Comparison of ENCODE assay signal across 2 cellular contexts in genomic region chr9:129814432-129815223, GRCh38.
TF ChIP-seq lines count a peak whose summit lies in the region.

No MANE protein-coding gene starts in this region.

TF ChIP-seq in WTC11, 78 proteins besides CTCF, POLR2A, EP300 and RAD21:
- TF ChIP-seq PREB (CRISPR knock-in tag; IDR thresholded peaks at IDR 0.05; ENCODE audit: borderline replicate concordance) (no peak), RELA (CRISPR knock-in tag; IDR thresholded peaks at IDR 0.05; ENCODE audit: borderline replicate concordance) (no peak), MXD4 (CRISPR knock-in tag; IDR thresholded peaks at IDR 0.05; ENCODE audit: borderline replicate concordance) (no peak), SMAD3 (CRISPR knock-in tag; IDR thresholded peaks at IDR 0.05; ENCODE audit: borderline replicate concordance) (no peak), JUN (CRISPR knock-in tag; IDR thresholded peaks at IDR 0.05) (no peak), NFE2L1 (CRISPR knock-in tag; IDR thresholded peaks at IDR 0.05) (no peak), ZNF138 (CRISPR knock-in tag; conservative IDR thresholded peaks at IDR 0.05) (no peak), ELF4 (CRISPR knock-in tag; IDR thresholded peaks at IDR 0.05; ENCODE audit: low read depth) (no peak), E2F1 (CRISPR knock-in tag; IDR thresholded peaks at IDR 0.05) (no peak), E2F4 (CRISPR knock-in tag; IDR thresholded peaks at IDR 0.05; ENCODE audit: borderline replicate concordance, low read depth) (no peak), IRF2 (CRISPR knock-in tag; IDR thresholded peaks at IDR 0.05; ENCODE audit: borderline replicate concordance, low read depth) (no peak), ZNF232 (CRISPR knock-in tag; IDR thresholded peaks at IDR 0.05) (no peak), NFATC4 (CRISPR knock-in tag; IDR thresholded peaks at IDR 0.05) (no peak), NR3C1 (CRISPR knock-in tag; conservative IDR thresholded peaks at IDR 0.05; ENCODE audit: low read depth) (no peak), AR (CRISPR knock-in tag; IDR thresholded peaks at IDR 0.05) (no peak), ZNF512 (CRISPR knock-in tag; IDR thresholded peaks at IDR 0.05; ENCODE audit: borderline replicate concordance) (no peak)
TF ChIP-seq in WTC11: peak in this region for 0.

TF ChIP-seq in HepG2, 621 proteins besides CTCF, POLR2A, EP300 and RAD21:
- TF ChIP-seq ZNF292 (CRISPR knock-in tag; IDR thresholded peaks at IDR 0.05; ENCODE audit: borderline replicate concordance, low read depth): no peak
- TF ChIP-seq AGO2 (optimal IDR thresholded peaks at IDR 0.05; ENCODE audit: low read depth, low read length): peak; percentile 46
- TF ChIP-seq HIC2 (CRISPR knock-in tag; IDR thresholded peaks at IDR 0.05; ENCODE audit: low read depth): no peak
- TF ChIP-seq ZBTB4 (CRISPR knock-in tag; IDR thresholded peaks at IDR 0.05; ENCODE audit: borderline replicate concordance): no peak
